8 cellular contexts compared by ENCODE assay signal in genomic region chr7:149771696-149772235, GRCh38. TPM values are rescaled to one million over a fixed set of nuclear protein-coding genes. Genes with fewer than 3 reads are reported as not detected.
DNase-seq lines count a peak whose midpoint lies in the region; ATAC-seq and TF ChIP-seq lines count a peak whose summit lies in the region.

No MANE protein-coding gene starts in this region.

- peak; percentile 42 for ATAC-seq in HG03378 (IDR thresholded peaks at IDR 0.05; ENCODE audit: unreplicated experiment)
- peak; percentile 96 to 97 for ATAC-seq in lower lobe of right lung

- DNase-seq in BE2C = peak; percentile 93
- DNase-seq in NCI-H524 (lab: John Stamatoyannopoulos, UW) = peak; percentile 67 to 84
- peak; percentile 69 to 72 for DNase-seq in activated CD4-positive, alpha-beta T cell treated with anti-CD3 and anti-CD28 coated beads, Interleukin-2, amount 50 U/mL, for 24 hours (ENCODE audit: low read depth in 1 of 2, low spot score in 1 of 2)
- peak; percentile 65 to 91 (median 81) for DNase-seq in dorsolateral prefrontal cortex
- peak; percentile 93 for DNase-seq in lower lobe of right lung
- DNase-seq in stimulated activated CD4-positive, alpha-beta T cell treated with anti-CD3 and anti-CD28 coated beads, Interleukin-4, amount 100 ng/mL, for 4 hours = peak; percentile 87

- TF ChIP-seq POLR2A in GM19193 (IDR thresholded peaks at IDR 0.05; ENCODE audit: extremely low read depth, insufficient read depth, insufficient read length) = peak; percentile 19

- no peaks in the 10 kb centered on the region for H3K36me3 ChIP-seq in BE2C
- peaks cover 23% of the 10 kb centered on the region for H3K36me3 ChIP-seq in lower lobe of right lung

- H3K4me1 ChIP-seq in BE2C (peaks cover 15% of the 10 kb centered on the region), lower lobe of right lung (peaks cover 32% of the 10 kb centered on the region)

- H3K9me3 ChIP-seq in BE2C (no peaks in the 10 kb centered on the region), lower lobe of right lung (no peaks in the 10 kb centered on the region)

- no peak for TF ChIP-seq CTCF in BE2C (IDR thresholded peaks at IDR 0.05; ENCODE audit: low read depth, low read length)
- TF ChIP-seq CTCF in dorsolateral prefrontal cortex (IDR thresholded peaks at IDR 0.05 in 54 of 56, conservative IDR thresholded peaks at IDR 0.05 in 2 of 56; ENCODE audit: low read depth in 1 of 56, partially characterized antibody in 56 of 56) = peak in 4 of 56 donors; percentile 11 to 31 (median 20)
- TF ChIP-seq CTCF in lower lobe of right lung (IDR thresholded peaks at IDR 0.05) = no peak

- intact Hi-C loops in dorsolateral prefrontal cortex (cut with DNase I) (no loop called here), lower lobe of right lung (cut with DNase I) (no loop called here)

- H3K4me3 ChIP-seq in BE2C (ENCODE audit: low read depth, low read length) (peak overlapping the region; percentile 59), dorsolateral prefrontal cortex (peak overlapping the region; percentile 5 to 76 (median 61)), lower lobe of right lung (peak overlapping the region; percentile 73)

- H3K27me3 ChIP-seq in BE2C (peaks cover 6% of the 10 kb centered on the region), dorsolateral prefrontal cortex (peaks cover 0 to 12% (median 1%) of the 10 kb centered on the region in 45 donors), lower lobe of right lung (ENCODE audit: low read depth) (no peaks in the 10 kb centered on the region)

- H3K27ac ChIP-seq in dorsolateral prefrontal cortex (peak overlapping the region in 20 of 59 donors; percentile 6 to 79 (median 62)), lower lobe of right lung (peak overlapping the region; percentile 60)

RNA-seq across cellular contexts. Expression of gene ZNF467, which starts 1.6 kb away (rescaled TPM):
- 149 TPM for polyA plus RNA-seq in BE2C (2012; ENCODE audit: insufficient read depth, insufficient read length, low read depth)
- total RNA-seq in dorsolateral prefrontal cortex = 10 to 100 TPM in 4 of 120 experiments, 1 to 10 TPM in 116; 3.5 to 20.9 (median 6.4) TPM
- total RNA-seq in lower lobe of right lung = 23.0 TPM
